In the genomic region with DNA sequence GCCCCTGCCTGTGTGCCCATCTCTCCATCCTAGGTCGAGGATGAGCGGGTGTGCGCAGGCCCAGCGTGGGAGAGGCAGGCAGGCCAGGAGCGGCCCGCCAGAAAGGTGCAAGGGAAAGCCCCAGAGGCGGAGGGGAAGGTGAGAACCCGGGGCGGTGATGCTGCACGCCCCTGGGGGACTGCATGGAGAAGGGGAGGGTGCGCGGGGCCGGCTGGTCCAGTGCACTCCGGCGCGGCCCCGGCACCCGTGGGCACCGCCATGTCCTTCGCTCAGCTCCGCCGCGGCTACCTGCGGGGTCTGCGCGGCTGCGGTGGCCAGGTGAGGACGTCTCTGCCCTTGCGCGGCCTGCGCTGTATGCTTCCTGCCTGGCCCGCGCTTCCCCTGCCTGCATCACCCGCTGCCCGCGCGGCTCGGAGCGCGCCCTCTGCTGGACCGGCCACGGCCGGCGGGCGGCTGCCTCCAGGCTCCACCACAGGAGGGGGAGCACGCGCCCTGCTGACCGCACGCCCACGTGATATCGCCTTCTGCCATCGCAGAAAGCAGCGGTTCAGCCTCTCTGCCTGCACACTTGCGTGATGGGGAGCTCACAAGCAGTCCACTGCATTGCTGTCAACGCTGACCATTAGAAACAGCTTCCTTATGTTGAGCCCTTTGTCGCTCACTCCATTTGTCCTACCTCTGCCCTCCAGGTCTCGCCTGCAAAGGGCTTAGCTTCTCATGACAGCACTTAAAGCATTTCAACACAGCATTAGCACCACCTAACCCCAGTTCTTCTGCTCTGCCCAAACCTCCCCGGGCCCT, we compare ENCODE assay signal across 8 cellular contexts.
DNase-seq lines count a peak whose midpoint lies in the region; ATAC-seq and TF ChIP-seq lines count a peak whose summit lies in the region.

No MANE protein-coding gene starts in this region.

- H3K27ac ChIP-seq in tibial artery, result no peak overlapping the region

- peaks cover 29% of the 10 kb centered on the region for H3K27me3 Mint-ChIP-seq in MCF 10A (ENCODE audit: insufficient read depth, unreplicated experiment)
- H3K27me3 Mint-ChIP-seq in glutamatergic neuron (ENCODE audit: unreplicated experiment), result no peaks in the 10 kb centered on the region

- H3K4me3 Mint-ChIP-seq in MCF 10A (ENCODE audit: unreplicated experiment) (no peak overlapping the region), glutamatergic neuron (ENCODE audit: unreplicated experiment) (peak overlapping the region; percentile 79)

- H3K4me1 ChIP-seq in tibial artery, result peaks cover 0 to 16% (median 11%) of the 10 kb centered on the region in 4 donors

- H3K27me3 ChIP-seq in tibial artery, result no peaks in the 10 kb centered on the region

- BruUV-seq in MCF 10A (replicated peaks; lab: Mats Ljungman, UMichigan), result no TSS peak

- H3K9me3 Mint-ChIP-seq in MCF 10A (ENCODE audit: unreplicated experiment), result no peaks in the 10 kb centered on the region
- H3K9me3 Mint-ChIP-seq in glutamatergic neuron (ENCODE audit: unreplicated experiment), result peaks cover 4% of the 10 kb centered on the region

- H3K4me3 ChIP-seq in tibial artery, result peak overlapping the region; percentile 25 to 47

- intact Hi-C loops in MCF 10A (cut with micrococcal nuclease), result no loop called here
- intact Hi-C loops in tibial artery (cut with DNase I; ENCODE audit: low total_unique reads), result loop anchor here (2.0 to 10.0 kb wide), 3 partner anchors 71 to 620 kb away; no protein-coding TSS in a partner anchor

- peak; percentile 90 for ATAC-seq in HG03025 (IDR thresholded peaks at IDR 0.05; ENCODE audit: low FRiP score, unreplicated experiment)

- H3K4me1 Mint-ChIP-seq in MCF 10A (ENCODE audit: insufficient read depth, unreplicated experiment) (peaks cover 5% of the 10 kb centered on the region), glutamatergic neuron (ENCODE audit: low read depth, unreplicated experiment) (peaks cover 7% of the 10 kb centered on the region)

- H3K9me3 ChIP-seq in tibial artery, result no peaks in the 10 kb centered on the region

- H3K27ac Mint-ChIP-seq in MCF 10A (ENCODE audit: low read depth, unreplicated experiment), result no peak overlapping the region
- H3K27ac Mint-ChIP-seq in glutamatergic neuron (ENCODE audit: unreplicated experiment), result no peak overlapping the region

- TF ChIP-seq CTCF in MCF 10A (IDR thresholded peaks at IDR 0.05; ENCODE audit: unreplicated experiment), result no peak
- TF ChIP-seq CTCF in glutamatergic neuron (IDR thresholded peaks at IDR 0.05; ENCODE audit: partially characterized antibody, unreplicated experiment), result peak; percentile 94
- peak; percentile 93 to 95 for TF ChIP-seq CTCF in tibial artery (IDR thresholded peaks at IDR 0.05)

- H3K36me3 ChIP-seq in tibial artery, result no peaks in the 10 kb centered on the region

- in situ Hi-C loops in T47D (cut with HindIII; ENCODE audit: low pct_unique_long_range_greater_than_20kb, low sequenced_read_pairs), result no loop called here

- DNase-seq in T47D (ENCODE audit: low read depth in 1 of 2, low spot score in 1 of 2) (peak; percentile 85 to 90), MCF 10A (ENCODE audit: unreplicated experiment) (no peak), OCI-M1 (lab: John Stamatoyannopoulos, UW) (peak; percentile 64), glutamatergic neuron (peak; percentile 95), pons (ENCODE audit: low spot score) (peak; percentile 78), tibial artery (peak; percentile 84 to 92)
- DNase-seq in activated naive CD4-positive, alpha-beta T cell treated with Interleukin-2 at 50 U/mL for 16 hours, result peak; percentile 62

- CTCF ChIA-PET in MCF 10A (lab: Yijun Ruan, JAX), result no interaction called here

- H3K36me3 Mint-ChIP-seq in MCF 10A (ENCODE audit: insufficient read depth, unreplicated experiment), result no peaks in the 10 kb centered on the region
- no peaks in the 10 kb centered on the region for H3K36me3 Mint-ChIP-seq in glutamatergic neuron (ENCODE audit: unreplicated experiment)

- POLR2A ChIA-PET in MCF 10A (lab: Yijun Ruan, JAX), result no interaction called here
